ENCODE assay signal across 23 cellular contexts in the genomic region with DNA sequence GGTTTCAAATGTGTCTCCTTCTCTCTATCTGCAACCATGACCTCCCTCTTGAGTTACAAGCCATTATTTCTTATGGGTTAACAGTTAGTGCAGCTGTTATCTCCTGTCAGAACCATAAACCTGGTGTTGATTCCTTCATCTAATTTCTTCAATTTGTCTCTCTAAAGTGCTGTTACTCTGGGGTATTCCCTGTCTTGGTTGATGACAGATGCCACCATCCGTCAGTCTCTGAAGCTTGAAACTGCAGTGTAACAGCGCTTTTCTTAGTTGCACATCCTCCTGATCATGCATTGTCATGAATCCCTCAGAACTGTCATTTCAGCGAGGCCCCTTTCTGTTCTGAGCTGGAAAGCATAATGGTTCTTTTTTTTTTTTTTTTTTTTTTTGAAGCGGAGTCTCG.
"Had no signal": no experiment of that assay in that cellular context is flagged by ENCODE, and none has a peak within 500 bp of the region (broad histone marks: within the 10 kb centered on the region; RNA-seq: fewer than 3 reads in every experiment).

No MANE protein-coding gene starts in this region.

- H3K4me1 Mint-ChIP-seq: naive B cell had no signal

- H3K27me3 ChIP-seq: gastroesophageal sphincter, pancreas, right atrium auricular region, spleen, tibial nerve had no signal

- H3K27ac Mint-ChIP-seq: activated naive CD4-positive, alpha-beta T cell treated with anti-CD3 and anti-CD28 coated beads, Interleukin-2, amount 10 ng/mL, durations not matched to agents 7 days and 5 days; activated naive CD8-positive, alpha-beta T cell treated with anti-CD3 and anti-CD28 coated beads, Interleukin-2, amount 50 U/mL, for 24 hours; T-helper 2 cell treated with Interferon-gamma antibody and Interleukin-4, amounts not matched to agents 5 μg/mL and 100 μg/mL, for 36 hours had no signal

- H3K4me3 Mint-ChIP-seq: activated naive CD4-positive, alpha-beta T cell treated with anti-CD3 and anti-CD28 coated beads, Interleukin-2, amount 10 ng/mL, durations not matched to agents 7 days and 5 days; activated naive CD8-positive, alpha-beta T cell treated with anti-CD3 and anti-CD28 coated beads, Interleukin-2, amount 50 U/mL, for 24 hours; naive B cell; neural crest cell; T-helper 2 cell treated with Interferon-gamma antibody and Interleukin-4, amounts not matched to agents 5 μg/mL and 100 μg/mL, for 36 hours had no signal

- H3K27ac ChIP-seq: gastroesophageal sphincter, pancreas, psoas muscle, right atrium auricular region, spleen, tibial nerve had no signal

- DNase-seq: activated CD4-positive, alpha-beta T cell treated with anti-CD3 and anti-CD28 coated beads for 4 hours; activated CD4-positive, alpha-beta T cell treated with anti-CD3 and anti-CD28 coated beads, Interleukin-2, amount 50 U/mL, for 48 hours; activated CD4-positive, CD25-positive, alpha-beta regulatory T cell; activated CD8-positive, alpha-beta memory T cell treated with anti-CD3 and anti-CD28 coated beads, Interleukin-2, amount 50 U/mL, for 48 hours; activated effector memory CD4-positive, alpha-beta T cell treated with Interleukin-2 at 50 U/mL for 16 hours; activated naive CD4-positive, alpha-beta T cell treated with anti-CD3 and anti-CD28 coated beads, Interleukin-2, amount 10 ng/mL, durations not matched to agents 7 days and 5 days; activated naive CD8-positive, alpha-beta T cell treated with anti-CD3 and anti-CD28 coated beads, Interleukin-2, amount 50 U/mL, for 24 hours; amygdala; caudate nucleus; head of caudate nucleus; hippocampal formation; left cardiac atrium; naive B cell; nucleus accumbens; pancreas; psoas muscle; spleen; stimulated activated naive CD4-positive, alpha-beta T cell had no signal

- H3K36me3 ChIP-seq: gastroesophageal sphincter, pancreas, right atrium auricular region, spleen, tibial nerve had no signal

- H3K9me3 ChIP-seq: pancreas had no signal

- H3K27me3 Mint-ChIP-seq: activated naive CD4-positive, alpha-beta T cell treated with anti-CD3 and anti-CD28 coated beads, Interleukin-2, amount 10 ng/mL, durations not matched to agents 7 days and 5 days; activated naive CD8-positive, alpha-beta T cell treated with anti-CD3 and anti-CD28 coated beads, Interleukin-2, amount 50 U/mL, for 24 hours had no signal

- H3K36me3 Mint-ChIP-seq: activated naive CD4-positive, alpha-beta T cell treated with anti-CD3 and anti-CD28 coated beads, Interleukin-2, amount 10 ng/mL, durations not matched to agents 7 days and 5 days had no signal

- H3K4me3 ChIP-seq: gastroesophageal sphincter, pancreas, psoas muscle, spleen, tibial nerve had no signal

- ATAC-seq: activated naive CD8-positive, alpha-beta T cell treated with anti-CD3 and anti-CD28 coated beads, Interleukin-2, amount 50 U/mL, for 24 hours; gastroesophageal sphincter; psoas muscle had no signal
